23 cellular contexts compared by ENCODE assay signal in the genomic region with DNA sequence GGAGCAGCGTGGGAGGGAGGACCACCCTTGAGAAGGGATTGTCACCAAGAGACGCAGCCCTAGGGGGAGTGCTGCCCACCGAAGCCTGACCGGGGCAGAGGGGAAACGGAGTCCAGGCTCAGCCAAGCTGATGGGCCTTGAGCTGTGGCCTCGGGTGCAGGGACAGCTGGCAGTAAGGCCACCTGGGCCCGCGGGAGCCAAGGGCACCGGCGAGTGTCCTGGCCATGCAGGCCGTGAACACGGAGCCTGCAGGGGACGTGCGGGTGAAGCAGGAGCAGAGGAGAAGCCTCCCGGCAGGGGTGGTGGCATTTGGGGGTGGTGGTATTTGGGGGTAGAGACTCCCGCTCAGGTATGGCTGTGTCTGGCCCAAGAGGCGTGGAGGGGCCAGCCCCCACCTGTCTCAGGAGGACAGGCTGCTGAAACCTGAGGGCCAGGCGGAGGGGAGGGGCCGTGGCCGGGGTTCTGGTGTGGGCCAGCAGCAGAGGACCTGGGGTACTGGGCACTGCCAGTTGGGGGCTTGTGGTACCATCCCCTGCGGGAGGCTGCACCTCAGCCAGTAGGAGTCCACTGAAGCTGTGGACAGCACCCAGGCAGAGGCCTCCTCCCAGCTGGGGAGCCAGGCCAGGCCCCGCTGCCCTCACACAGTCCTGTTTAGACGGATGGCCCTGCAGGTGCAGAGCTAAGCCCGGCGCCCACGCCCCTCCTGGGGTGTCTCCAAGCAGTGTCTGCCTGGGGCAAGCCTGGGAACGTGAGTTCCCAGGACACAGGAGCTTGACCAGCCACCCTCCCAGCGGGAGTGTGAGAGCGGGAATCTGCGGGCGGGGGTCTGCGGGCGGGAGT. TPM values are rescaled to one million over a fixed set of nuclear protein-coding genes. Genes with fewer than 3 reads are reported as not detected.
"Had no signal": no experiment of that assay in that cellular context is flagged by ENCODE, and none has a peak within 500 bp of the region (broad histone marks: within the 10 kb centered on the region; RNA-seq: fewer than 3 reads in every experiment).

No MANE protein-coding gene starts in this region.

- H3K9me3 Mint-ChIP-seq: activated B cell treated with CpG ODN at 0.5 μM for 24 hours; activated T-cell treated with anti-CD3 and anti-CD28 coated beads, Interleukin-2, amount 50 U/mL, for 24 hours; activated T-helper 17 cell treated with anti-CD3 and anti-CD28 coated beads, Interleukin-2, amount 50 U/mL, for 72 hours had no signal

- H3K27ac ChIP-seq: body of pancreas, foreskin keratinocyte, pancreas, psoas muscle, right lobe of liver, upper lobe of right lung had no signal

- DNase-seq: activated B cell treated with CpG ODN at 0.5 μM for 24 hours; activated CD4-positive, alpha-beta T cell treated with anti-CD3 and anti-CD28 coated beads for 36 hours; activated CD4-positive, alpha-beta T cell treated with anti-CD3 and anti-CD28 coated beads, Interleukin-2, amount 50 U/mL, for 4 hours; activated CD8-positive, alpha-beta memory T cell treated with anti-CD3 and anti-CD28 coated beads for 24 hours; activated CD8-positive, alpha-beta memory T cell treated with anti-CD3 and anti-CD28 coated beads, Interleukin-2, amount 50 U/mL, for 4 hours; activated naive CD4-positive, alpha-beta T cell; activated T-cell treated with anti-CD3 and anti-CD28 coated beads, Interleukin-2, amount 50 U/mL, for 24 hours; anterior cingulate cortex; body of pancreas; effector CD4-positive, alpha-beta T cell; foreskin keratinocyte; left colon; mesenchymal stem cell; psoas muscle; right lobe of liver; stimulated activated CD4-positive, alpha-beta T cell treated with anti-CD3 and anti-CD28 coated beads, Interleukin-1b, Interleukin-23, amount 100 ng/mL, for 48 hours; T-helper 9 cell; upper lobe of right lung had no signal

- H3K27ac Mint-ChIP-seq: activated B cell treated with CpG ODN at 0.5 μM for 24 hours; activated CD4-positive, alpha-beta T cell treated with anti-CD3 and anti-CD28 coated beads for 36 hours; activated T-cell treated with anti-CD3 and anti-CD28 coated beads, Interleukin-2, amount 50 U/mL, for 24 hours; activated T-helper 17 cell treated with anti-CD3 and anti-CD28 coated beads, Interleukin-2, amount 50 U/mL, for 72 hours; nephron had no signal

- H3K4me3 Mint-ChIP-seq: activated B cell treated with CpG ODN at 0.5 μM for 24 hours; activated CD4-positive, alpha-beta T cell treated with anti-CD3 and anti-CD28 coated beads for 36 hours; activated T-cell treated with anti-CD3 and anti-CD28 coated beads, Interleukin-2, amount 50 U/mL, for 24 hours; activated T-helper 17 cell treated with anti-CD3 and anti-CD28 coated beads, Interleukin-2, amount 50 U/mL, for 72 hours; nephron had no signal

- H3K27me3 ChIP-seq: body of pancreas, foreskin keratinocyte, pancreas, right lobe of liver, upper lobe of right lung had no signal

- H3K4me3 ChIP-seq: body of pancreas, pancreas, psoas muscle, right lobe of liver, skin epidermis, upper lobe of right lung had no signal

- H3K36me3 ChIP-seq: pancreas had no signal

- FAIRE-seq: keratinocyte, pancreas had no signal

- ATAC-seq: activated CD4-positive, alpha-beta T cell treated with anti-CD3 and anti-CD28 coated beads for 36 hours; activated T-helper 17 cell treated with anti-CD3 and anti-CD28 coated beads, Interleukin-2, amount 50 U/mL, for 72 hours; body of pancreas; foreskin keratinocyte; left colon; pancreas; upper lobe of right lung had no signal

- H3K27me3 Mint-ChIP-seq: activated B cell treated with CpG ODN at 0.5 μM for 24 hours; activated CD4-positive, alpha-beta T cell treated with anti-CD3 and anti-CD28 coated beads for 36 hours; activated T-cell treated with anti-CD3 and anti-CD28 coated beads, Interleukin-2, amount 50 U/mL, for 24 hours; activated T-helper 17 cell treated with anti-CD3 and anti-CD28 coated beads, Interleukin-2, amount 50 U/mL, for 72 hours had no signal

- H3K9me3 ChIP-seq: body of pancreas, pancreas, psoas muscle, right lobe of liver, upper lobe of right lung had no signal

RNA-seq across cellular contexts. Expression of a gene that starts 22.8 kb away (rescaled TPM):
- polyA plus RNA-seq: keratinocyte had no signal
